Comparison of ENCODE assay signal across 24 cellular contexts in genomic region chr1:29805896-29806160, GRCh38.
"Had no signal": no experiment of that assay in that cellular context is flagged by ENCODE, and none has a peak within 500 bp of the region (broad histone marks: within the 10 kb centered on the region; RNA-seq: fewer than 3 reads in every experiment).

No MANE protein-coding gene starts in this region.

- H3K4me1 ChIP-seq: SJCRH30 had no signal

- H3K9me3 Mint-ChIP-seq: activated CD4-positive, alpha-beta T cell treated with anti-CD3 and anti-CD28 coated beads, Interleukin-2, amount 10 ng/mL, durations not matched to agents 7 days and 5 days; activated naive CD4-positive, alpha-beta T cell treated with anti-CD3 and anti-CD28 coated beads, Interleukin-2, amount 50 U/mL, for 72 hours; activated naive CD8-positive, alpha-beta T cell treated with anti-CD3 and anti-CD28 coated beads, Interleukin-2, amount 50 U/mL, for 24 hours; activated T-cell treated with anti-CD3 and anti-CD28 coated beads, Interleukin-2, amount 50 U/mL, for 4 hours; brain had no signal

- H3K4me1 Mint-ChIP-seq: activated CD4-positive, alpha-beta T cell treated with anti-CD3 and anti-CD28 coated beads, Interleukin-2, amount 10 ng/mL, durations not matched to agents 7 days and 5 days; activated CD8-positive, alpha-beta memory T cell treated with anti-CD3 and anti-CD28 coated beads, Interleukin-2, amount 10 ng/mL, durations not matched to agents 7 days and 5 days; activated naive CD8-positive, alpha-beta T cell treated with anti-CD3 and anti-CD28 coated beads, Interleukin-2, amount 50 U/mL, for 24 hours had no signal

- H3K27ac ChIP-seq: KMS-11, SJCRH30 had no signal

- H3K9ac ChIP-seq: KMS-11 had no signal

- H3K4me3 Mint-ChIP-seq: activated CD4-positive, alpha-beta T cell treated with anti-CD3 and anti-CD28 coated beads, Interleukin-2, amount 10 ng/mL, durations not matched to agents 7 days and 5 days; activated CD8-positive, alpha-beta memory T cell treated with anti-CD3 and anti-CD28 coated beads, Interleukin-2, amount 10 ng/mL, durations not matched to agents 7 days and 5 days; activated CD8-positive, alpha-beta T cell treated with anti-CD3 and anti-CD28 coated beads, Interleukin-2, amount 10 ng/mL, durations not matched to agents 7 days and 5 days; activated naive CD8-positive, alpha-beta T cell treated with anti-CD3 and anti-CD28 coated beads, Interleukin-2, amount 50 U/mL, for 24 hours; activated T-cell treated with anti-CD3 and anti-CD28 coated beads, Interleukin-2, amount 50 U/mL, for 4 hours; brain; T-helper 17 cell had no signal

- H3K27me3 Mint-ChIP-seq: activated CD4-positive, alpha-beta T cell treated with anti-CD3 and anti-CD28 coated beads, Interleukin-2, amount 10 ng/mL, durations not matched to agents 7 days and 5 days; activated CD8-positive, alpha-beta memory T cell treated with anti-CD3 and anti-CD28 coated beads, Interleukin-2, amount 10 ng/mL, durations not matched to agents 7 days and 5 days had no signal

- DNase-seq: activated CD4-positive, alpha-beta T cell treated with anti-CD3 and anti-CD28 coated beads, Interleukin-2, amount 10 ng/mL, durations not matched to agents 7 days and 5 days; activated CD4-positive, CD25-positive, alpha-beta regulatory T cell; activated CD8-positive, alpha-beta T cell treated with anti-CD3 and anti-CD28 coated beads, Interleukin-2, amount 10 ng/mL, durations not matched to agents 7 days and 5 days; activated naive CD4-positive, alpha-beta T cell treated with Interleukin-2 at 50 U/mL for 16 hours; activated naive CD8-positive, alpha-beta T cell treated with anti-CD3 and anti-CD28 coated beads, Interleukin-2, amount 50 U/mL, for 24 hours; activated T-cell treated with anti-CD3 and anti-CD28 coated beads, Interleukin-2, amount 50 U/mL, for 4 hours; amniotic stem cell; NCI-H1092; NCI-H1417; NCI-H1930; NCI-H2171; NCI-H345; NCI-H510A; NCI-H526 treated with DMSO at 0.1 percent for 48 hours; NCI-H82; SJCRH30; T-helper 17 cell; T-helper 9 cell had no signal

- H3K9me3 ChIP-seq: SJCRH30 had no signal

- FAIRE-seq: astrocyte, TTC549 had no signal

- H3K36me3 Mint-ChIP-seq: activated CD8-positive, alpha-beta memory T cell treated with anti-CD3 and anti-CD28 coated beads, Interleukin-2, amount 10 ng/mL, durations not matched to agents 7 days and 5 days; activated naive CD4-positive, alpha-beta T cell treated with anti-CD3 and anti-CD28 coated beads, Interleukin-2, amount 50 U/mL, for 72 hours; brain had no signal

- H3K36me3 ChIP-seq: SJCRH30 had no signal

- H3K4me3 ChIP-seq: SJCRH30 had no signal

- H3K27ac Mint-ChIP-seq: activated CD4-positive, alpha-beta T cell treated with anti-CD3 and anti-CD28 coated beads, Interleukin-2, amount 10 ng/mL, durations not matched to agents 7 days and 5 days; activated CD8-positive, alpha-beta memory T cell treated with anti-CD3 and anti-CD28 coated beads, Interleukin-2, amount 10 ng/mL, durations not matched to agents 7 days and 5 days; activated CD8-positive, alpha-beta T cell treated with anti-CD3 and anti-CD28 coated beads, Interleukin-2, amount 10 ng/mL, durations not matched to agents 7 days and 5 days; activated naive CD4-positive, alpha-beta T cell treated with anti-CD3 and anti-CD28 coated beads, Interleukin-2, amount 50 U/mL, for 72 hours; activated naive CD8-positive, alpha-beta T cell treated with anti-CD3 and anti-CD28 coated beads, Interleukin-2, amount 50 U/mL, for 24 hours; brain; T-helper 17 cell had no signal

- ATAC-seq: activated CD8-positive, alpha-beta memory T cell treated with anti-CD3 and anti-CD28 coated beads, Interleukin-2, amount 10 ng/mL, durations not matched to agents 7 days and 5 days; activated CD8-positive, alpha-beta T cell treated with anti-CD3 and anti-CD28 coated beads, Interleukin-2, amount 10 ng/mL, durations not matched to agents 7 days and 5 days; activated naive CD4-positive, alpha-beta T cell treated with anti-CD3 and anti-CD28 coated beads, Interleukin-2, amount 50 U/mL, for 72 hours; activated naive CD8-positive, alpha-beta T cell treated with anti-CD3 and anti-CD28 coated beads, Interleukin-2, amount 50 U/mL, for 24 hours; activated T-cell treated with anti-CD3 and anti-CD28 coated beads, Interleukin-2, amount 50 U/mL, for 4 hours; T-helper 17 cell had no signal
